ENCODE assay signal across 19 cellular contexts in genomic region chr10:92916433-92916832, GRCh38.
DNase-seq lines count a peak whose midpoint lies in the region; ATAC-seq, FAIRE-seq and TF ChIP-seq lines count a peak whose summit lies in the region.
"Had no signal": no experiment of that assay in that cellular context is flagged by ENCODE, and none has a peak within 500 bp of the region (broad histone marks: within the 10 kb centered on the region; RNA-seq: fewer than 3 reads in every experiment).

No MANE protein-coding gene starts in this region.

- no peaks in the 10 kb centered on the region for H3K27me3 Mint-ChIP-seq in activated CD4-positive, alpha-beta memory T cell treated with anti-CD3 and anti-CD28 coated beads for 36 hours
- H3K27me3 Mint-ChIP-seq: CD8-positive, alpha-beta memory T cell had no signal

- SMC1A ChIA-PET in GM12878 (lab: Charles Lee; ENCODE audit: uncharacterized antibody, unreplicated experiment) = interaction anchor here (0.7 to 1.6 kb wide), 3 partner anchors 11 to 49 kb away, joined by 3 to 5 read pairs (median 3); no protein-coding TSS in a partner anchor

- TF ChIP-seq RAD21 in GM12878 (IDR thresholded peaks at IDR 0.05; ENCODE audit: insufficient read depth, low read depth, low read length) = no peak

- BruUV-seq in GM12878 (replicated peaks; lab: Mats Ljungman, UMichigan) = no TSS peak

- no peak overlapping the region for H3K9ac ChIP-seq in GM12878 (ENCODE audit: control insufficient read depth, insufficient read depth, low read length)
- H3K9ac ChIP-seq: BLaER1, KMS-11 had no signal

- H3K36me3 ChIP-seq in HAP-1 (replicated peaks) = no peaks in the 10 kb centered on the region
- H3K36me3 ChIP-seq in GM12878 (ENCODE audit: control insufficient read depth in 2 of 2, insufficient read depth in 2 of 2, low read length in 1 of 2) = no peaks in the 10 kb centered on the region

- TF ChIP-seq EP300 in GM12878 (IDR thresholded peaks at IDR 0.05; ENCODE audit: borderline replicate concordance in 1 of 2, control insufficient read depth in 1 of 2, low read depth in 2 of 2, low read length in 2 of 2) = no peak

- H3K27ac ChIP-seq in GM12878 (ENCODE audit: control insufficient read depth, insufficient read depth) = no peak overlapping the region
- H3K27ac ChIP-seq: BLaER1, KMS-11 had no signal

- no peaks in the 10 kb centered on the region for H4K20me1 ChIP-seq in GM12878 (ENCODE audit: control insufficient read depth, insufficient read depth)
- H4K20me1 ChIP-seq: BLaER1 had no signal

- intact Hi-C loops in GM12878 (cut with micrococcal nuclease; ENCODE audit: unreplicated experiment) = no loop called here
- intact Hi-C loops in activated CD4-positive, alpha-beta memory T cell treated with anti-CD3 and anti-CD28 coated beads for 36 hours (cut with micrococcal nuclease) = no loop called here

- CTCF ChIA-PET in GM12878 (lab: Yijun Ruan, JAX) = interaction anchor here (0.6 to 3.2 kb wide), 6 partner anchors 8 to 1588 kb away, joined by 3 to 21 read pairs (median 4); no protein-coding TSS in a partner anchor
- CTCF ChIA-PET in activated CD4-positive, alpha-beta memory T cell treated with anti-CD3 and anti-CD28 coated beads for 36 hours (lab: Charles Lee) = interaction anchor here (0.7 to 1.7 kb wide), 2 partner anchors 11 to 436 kb away, joined by 4 read pairs; no protein-coding TSS in a partner anchor

- TF ChIP-seq POLR2A in GM12878 (IDR thresholded peaks at IDR 0.05; ENCODE audit: low read depth, low read length) = no peak

- H3K27ac Mint-ChIP-seq in activated CD4-positive, alpha-beta memory T cell treated with anti-CD3 and anti-CD28 coated beads for 36 hours = no peak overlapping the region
- H3K27ac Mint-ChIP-seq: CD8-positive, alpha-beta memory T cell; HFFc6 had no signal

- H3K9me3 ChIP-seq in HAP-1 (no peaks in the 10 kb centered on the region; the same call in 1 of the 2 replicates), GM12878 (replicated peaks; ENCODE audit: control insufficient read depth, insufficient read depth, low read length) (no peaks in the 10 kb centered on the region)

- H3K4me1 Mint-ChIP-seq in activated CD4-positive, alpha-beta memory T cell treated with anti-CD3 and anti-CD28 coated beads for 36 hours (ENCODE audit: low read depth) = no peaks in the 10 kb centered on the region

- RAD21 ChIA-PET in GM12878 (lab: Charles Lee; ENCODE audit: unreplicated experiment) = no interaction called here

- TF ChIP-seq CTCF in GM13977 (IDR thresholded peaks at IDR 0.05; ENCODE audit: extremely low read depth, insufficient read depth, missing control alignments) (no peak), GM12878 (IDR thresholded peaks at IDR 0.05 in 2 of 3, conservative IDR thresholded peaks at IDR 0.05 in 1 of 3; ENCODE audit: control insufficient read depth in 2 of 3, extremely low read depth in 1 of 3, insufficient read depth in 1 of 3, low read depth in 3 of 3, low read length in 3 of 3) (no peak)

- no peak overlapping the region for H3K4me2 ChIP-seq in GM12878 (ENCODE audit: control insufficient read depth, insufficient read depth)
- H3K4me2 ChIP-seq: BLaER1, KMS-11 had no signal

- in situ Hi-C loops in GM13977 (cut with MboI; ENCODE audit: low pct_unique_long_range_greater_than_20kb, low sequenced_read_pairs, unreplicated experiment) = no loop called here
- in situ Hi-C loops in HAP-1 (cut with MboI; ENCODE audit: low sequenced_read_pairs) = no loop called here
- in situ Hi-C loops in GM12878 (cut with MboI) = no loop called here

- no peak overlapping the region for H3K4me3 Mint-ChIP-seq in activated CD4-positive, alpha-beta memory T cell treated with anti-CD3 and anti-CD28 coated beads for 36 hours
- H3K4me3 Mint-ChIP-seq: CD8-positive, alpha-beta memory T cell; HFFc6 had no signal

- H3K36me3 Mint-ChIP-seq in activated CD4-positive, alpha-beta memory T cell treated with anti-CD3 and anti-CD28 coated beads for 36 hours = peaks cover 10% of the 10 kb centered on the region

- 96% methylated on average over 2 of the region's 2 CpGs for WGBS in GM12878 (ENCODE audit: insufficient coverage, insufficient replicate concordance, low lambda C conversion rate, missing lambda C conversion rate)

- POLR2A ChIA-PET in GM12878 (lab: Charles Lee) = interaction anchor here (0.7 kb wide), 1 partner anchor 11 kb away, joined by 3 read pairs; no protein-coding TSS in a partner anchor
- POLR2A ChIA-PET in activated CD4-positive, alpha-beta memory T cell treated with anti-CD3 and anti-CD28 coated beads for 36 hours (lab: Charles Lee) = no interaction called here

- H3K79me2 ChIP-seq in GM12878 (ENCODE audit: control insufficient read depth, insufficient read depth, low read length) = no peaks in the 10 kb centered on the region

- peaks cover 10% of the 10 kb centered on the region for H3K9me3 Mint-ChIP-seq in activated CD4-positive, alpha-beta memory T cell treated with anti-CD3 and anti-CD28 coated beads for 36 hours

- peaks cover 23% of the 10 kb centered on the region for H3K4me1 ChIP-seq in HAP-1
- H3K4me1 ChIP-seq in GM12878 (ENCODE audit: control insufficient read depth, insufficient read depth, low read length) = no peaks in the 10 kb centered on the region
- H3K4me1 ChIP-seq: BLaER1, Caco-2 had no signal

- ATAC-seq in GM12878 (no peak), HG03196 (IDR thresholded peaks at IDR 0.05; ENCODE audit: unreplicated experiment) (no peak), GM18861 (IDR thresholded peaks at IDR 0.05; ENCODE audit: unreplicated experiment) (no peak)
- ATAC-seq: HepG2 had no signal

- H3K27me3 ChIP-seq in HAP-1 (ENCODE audit: low read depth) = no peaks in the 10 kb centered on the region
- no peaks in the 10 kb centered on the region for H3K27me3 ChIP-seq in GM12878 (replicated peaks in 1 of 2; ENCODE audit: control insufficient read depth in 2 of 2, insufficient read depth in 2 of 2, low read length in 1 of 2)
- H3K27me3 ChIP-seq: BLaER1 had no signal

- H3K4me3 ChIP-seq in HAP-1 (no peak overlapping the region), GM12878 (no peak overlapping the region)
- H3K4me3 ChIP-seq: BLaER1 had no signal

- H2AFZ ChIP-seq in GM12878 (ENCODE audit: control insufficient read depth, low read depth, low read length) = no peak overlapping the region; the same call in 1 of the 2 replicates

- peak; percentile 4 for DNase-seq in GM13977 (ENCODE audit: low spot score)
- DNase-seq in HAP-1 (ENCODE audit: low spot score in 2 of 2) = peak; percentile 38 to 93
- no peak for DNase-seq in GM12878 (ENCODE audit: low read depth, low spot score)
- peak; percentile 26 for DNase-seq in iPS-NIHi11 (ENCODE audit: low spot score)
- DNase-seq in activated CD4-positive, alpha-beta memory T cell treated with anti-CD3 and anti-CD28 coated beads for 36 hours = no peak
- DNase-seq in T-helper 1 cell = no peak
- DNase-seq: 8988T; AML-193; Caco-2; CD8-positive, alpha-beta memory T cell; DMS53; HCEC 1CT; HFFc6 had no signal

- no peak for FAIRE-seq in GM12878 (lab: Jason Lieb, UNC)
- FAIRE-seq: GM19239, HepG2 had no signal

TF ChIP-seq in GM12878, 131 proteins besides CTCF, POLR2A, EP300 and RAD21:
- TF ChIP-seq CREB1 (IDR thresholded peaks at IDR 0.05; ENCODE audit: low read depth) (peak; percentile 48; the same call in 1 of the 2 replicates), RFX5 (IDR thresholded peaks at IDR 0.05; ENCODE audit: low read depth, low read length) (peak; percentile 85), IRF4 (IDR thresholded peaks at IDR 0.05; ENCODE audit: low read depth, low read length) (no peak), IKZF2 (IDR thresholded peaks at IDR 0.05) (no peak)

Comparison
In these comparisons a context has a peak if more than half of its experiments do, and no peak if none do; other contexts are left out.
1. DNase-seq: peak in GM13977 (single experiment), HAP-1 (2 of 2) and iPS-NIHi11 (single experiment); none in GM12878 (single experiment), activated CD4-positive, alpha-beta memory T cell treated with anti-CD3 and anti-CD28 coated beads for 36 hours (single experiment) and T-helper 1 cell (0 of 5).